ENCODE assay signal across 5 cellular contexts in genomic region chr15:57464480-57464879, GRCh38.
"Had no signal": no experiment of that assay in that cellular context is flagged by ENCODE, and none has a peak within 500 bp of the region (broad histone marks: within the 10 kb centered on the region; RNA-seq: fewer than 3 reads in every experiment).

No MANE protein-coding gene starts in this region.

- H3K27ac ChIP-seq: GM23248 had no signal

- H3K4me3 ChIP-seq: GM23248, HAP-1 had no signal

- H3K4me1 ChIP-seq: HAP-1 had no signal

- H3K36me3 ChIP-seq: HAP-1 had no signal

- H3K9me3 ChIP-seq: HAP-1 had no signal

- DNase-seq: GM23248, GOT3, H7, KBM-7 had no signal
